Comparison of ENCODE assay signal across 8 cellular contexts in the genomic region with DNA sequence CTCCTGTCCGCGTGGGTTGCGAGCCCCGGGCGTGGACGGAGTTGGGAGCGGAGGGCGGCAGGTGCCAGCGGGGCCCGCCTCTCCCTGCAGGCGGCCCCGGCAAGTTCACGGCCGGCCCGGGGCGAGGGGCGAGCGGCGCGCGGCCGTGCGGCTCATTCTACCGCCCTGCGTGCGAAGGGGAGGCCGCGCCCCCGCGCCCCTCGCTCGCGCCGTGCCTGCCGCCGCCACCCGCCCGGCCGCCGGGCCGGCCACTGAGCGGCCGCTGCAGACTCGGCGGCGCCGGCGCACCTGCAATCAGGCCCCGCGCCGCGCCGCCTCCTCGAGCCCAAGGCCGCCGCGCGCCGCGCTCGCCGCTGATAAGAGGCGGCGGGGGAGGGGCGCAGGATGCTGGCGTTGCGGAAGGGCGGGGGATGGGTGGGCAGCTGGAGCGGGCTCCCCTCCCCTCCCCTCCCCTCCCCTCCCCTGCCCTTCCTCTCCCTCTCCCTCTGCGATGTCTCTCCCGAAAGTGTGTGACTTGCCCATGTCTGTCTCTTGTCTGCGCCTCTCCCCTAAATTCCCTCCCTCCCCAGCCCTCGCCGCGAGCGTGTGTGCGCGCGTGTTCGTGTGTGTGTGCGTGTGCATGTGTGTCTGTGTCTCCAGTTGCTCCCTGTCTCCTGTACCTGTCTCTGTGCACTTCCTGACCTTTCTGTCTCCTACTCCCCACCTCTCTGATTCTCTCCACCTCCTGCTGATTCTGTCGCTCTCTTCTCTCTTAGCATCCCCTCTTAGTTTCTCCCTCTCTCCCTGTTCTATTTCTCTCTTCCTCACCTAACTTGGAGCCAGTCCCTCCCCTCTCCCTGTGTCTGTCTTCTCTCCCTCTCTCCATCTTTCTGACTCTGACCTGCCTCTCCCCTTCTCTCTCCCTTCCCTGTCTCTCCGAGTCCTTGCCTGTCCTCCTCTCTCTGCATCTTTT.
DNase-seq lines count a peak whose midpoint lies in the region; ATAC-seq and TF ChIP-seq lines count a peak whose summit lies in the region.

No MANE protein-coding gene starts in this region.

- peak overlapping the region; percentile 80 for H3K4me3 Mint-ChIP-seq in WTC11

- CTCF ChIA-PET in WTC11 (lab: Charles Lee), result no interaction called here

- ATAC-seq in WTC11 (peak; percentile 69), HG03342 (IDR thresholded peaks at IDR 0.05; ENCODE audit: unreplicated experiment) (no peak), HG03439 (IDR thresholded peaks at IDR 0.05; ENCODE audit: unreplicated experiment) (no peak)

- H3K27ac Mint-ChIP-seq in WTC11, result no peak overlapping the region

- POLR2A ChIA-PET in WTC11 (lab: Charles Lee), result no interaction called here

- TF ChIP-seq CTCF in WTC11 (IDR thresholded peaks at IDR 0.05), result no peak

- no peaks in the 10 kb centered on the region for H3K9me3 Mint-ChIP-seq in WTC11

- H3K4me3 ChIP-seq in skeletal muscle cell (ENCODE audit: low read depth, low read length), result peak overlapping the region; percentile 31

- H3K4me1 Mint-ChIP-seq in WTC11, result peaks cover 50% of the 10 kb centered on the region

- peaks cover 32% of the 10 kb centered on the region for H3K27me3 Mint-ChIP-seq in WTC11 (ENCODE audit: low read depth)

- H3K36me3 Mint-ChIP-seq in WTC11, result no peaks in the 10 kb centered on the region

- DNase-seq in EH (ENCODE audit: low read depth), result peak; percentile 26
- DNase-seq in HuH-7 (ENCODE audit: low spot score), result peak; percentile 31
- DNase-seq in WTC11 (ENCODE audit: low spot score), result peak; percentile 64
- DNase-seq in hepatic stellate cell (ENCODE audit: low spot score), result peak; percentile 10
- no peak for DNase-seq in skeletal muscle cell (ENCODE audit: low read depth)
- DNase-seq in GDM1 (lab: John Stamatoyannopoulos, UW), result no peak

TF ChIP-seq in WTC11, 78 proteins besides CTCF, POLR2A, EP300 and RAD21:
- TF ChIP-seq, protein P1, sequence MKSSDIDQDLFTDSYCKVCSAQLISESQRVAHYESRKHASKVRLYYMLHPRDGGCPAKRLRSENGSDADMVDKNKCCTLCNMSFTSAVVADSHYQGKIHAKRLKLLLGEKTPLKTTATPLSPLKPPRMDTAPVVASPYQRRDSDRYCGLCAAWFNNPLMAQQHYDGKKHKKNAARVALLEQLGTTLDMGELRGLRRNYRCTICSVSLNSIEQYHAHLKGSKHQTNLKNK (CRISPR knock-in tag; IDR thresholded peaks at IDR 0.05), result no peak
- TF ChIP-seq SP1 (CRISPR knock-in tag; conservative IDR thresholded peaks at IDR 0.05) (no peak; the same call in 1 of the 2 replicates), PRDM15 (CRISPR knock-in tag; IDR thresholded peaks at IDR 0.05) (no peak)
- TF ChIP-seq, protein P2, sequence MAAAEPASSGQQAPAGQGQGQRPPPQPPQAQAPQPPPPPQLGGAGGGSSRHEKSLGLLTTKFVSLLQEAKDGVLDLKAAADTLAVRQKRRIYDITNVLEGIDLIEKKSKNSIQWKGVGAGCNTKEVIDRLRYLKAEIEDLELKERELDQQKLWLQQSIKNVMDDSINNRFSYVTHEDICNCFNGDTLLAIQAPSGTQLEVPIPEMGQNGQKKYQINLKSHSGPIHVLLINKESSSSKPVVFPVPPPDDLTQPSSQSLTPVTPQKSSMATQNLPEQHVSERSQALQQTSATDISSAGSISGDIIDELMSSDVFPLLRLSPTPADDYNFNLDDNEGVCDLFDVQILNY (CRISPR knock-in tag; IDR thresholded peaks at IDR 0.05), result no peak

Comparison
In these comparisons a context has a peak if more than half of its experiments do, and no peak if none do; other contexts are left out.
1. DNase-seq: peak in EH (single experiment), HuH-7 (single experiment), WTC11 (single experiment) and hepatic stellate cell (single experiment); none in skeletal muscle cell (single experiment) and GDM1 (single experiment).